In genomic region chr17:28718317-28718672, GRCh38 we compare ENCODE assay signal across 8 cellular contexts. TPM values are rescaled to one million over a fixed set of nuclear protein-coding genes. Genes with fewer than 3 reads are reported as not detected.
A peak's percentile ranks its signal among the peaks of the same experiment; 100 is the strongest.
DNase-seq lines count a peak whose midpoint lies in the region; ATAC-seq and TF ChIP-seq lines count a peak whose summit lies in the region.

No MANE protein-coding gene starts in this region.

- H3K36me3 ChIP-seq in hepatocyte (replicated peaks; ENCODE audit: insufficient read depth, low read depth) = no peaks in the 10 kb centered on the region

- peak overlapping the region; percentile 94 for H3K27ac ChIP-seq in hepatocyte

- H2AFZ ChIP-seq in hepatocyte = peak overlapping the region; percentile 70

- H3K4me1 Mint-ChIP-seq in activated CD8-positive, alpha-beta T cell treated with anti-CD3 and anti-CD28 coated beads for 36 hours (ENCODE audit: low read depth) = peaks cover 22% of the 10 kb centered on the region
- peaks cover 39% of the 10 kb centered on the region for H3K4me1 Mint-ChIP-seq in stimulated activated effector memory CD8-positive, alpha-beta T cell treated with anti-CD3 and anti-CD28 coated beads, Interleukin-12 subunit alpha, Interleukin-12 subunit beta, amount 100 ng/mL, for 72 hours

- H3K4me3 ChIP-seq in HFF-Myc (replicated peaks; ENCODE audit: low read depth, low read length) = peak overlapping the region; percentile 99
- H3K4me3 ChIP-seq in hepatocyte = peak overlapping the region; percentile 27

- WGBS in hepatocyte (ENCODE audit: low lambda C conversion rate, missing lambda C conversion rate) = 4% methylated on average over 8 of the region's 11 CpGs

- peaks cover 56% of the 10 kb centered on the region for H3K79me2 ChIP-seq in hepatocyte

- no peaks in the 10 kb centered on the region for H3K9me3 Mint-ChIP-seq in activated CD8-positive, alpha-beta T cell treated with anti-CD3 and anti-CD28 coated beads for 36 hours
- H3K9me3 Mint-ChIP-seq in stimulated activated effector memory CD8-positive, alpha-beta T cell treated with anti-CD3 and anti-CD28 coated beads, Interleukin-12 subunit alpha, Interleukin-12 subunit beta, amount 100 ng/mL, for 72 hours = no peaks in the 10 kb centered on the region

- no peaks in the 10 kb centered on the region for H3K9me2 ChIP-seq in hepatocyte (replicated peaks; ENCODE audit: insufficient read depth)

- no peaks in the 10 kb centered on the region for H3K27me3 ChIP-seq in hepatocyte

- peaks cover 34% of the 10 kb centered on the region for H3K4me1 ChIP-seq in hepatocyte (ENCODE audit: insufficient read depth)

- TF ChIP-seq POLR2A in erythroblast (IDR thresholded peaks at IDR 0.05; ENCODE audit: low read length) = no peak

- H3K36me3 Mint-ChIP-seq in activated CD8-positive, alpha-beta T cell treated with anti-CD3 and anti-CD28 coated beads for 36 hours (ENCODE audit: low read depth) = peaks cover 35% of the 10 kb centered on the region
- peaks cover 41% of the 10 kb centered on the region for H3K36me3 Mint-ChIP-seq in stimulated activated effector memory CD8-positive, alpha-beta T cell treated with anti-CD3 and anti-CD28 coated beads, Interleukin-12 subunit alpha, Interleukin-12 subunit beta, amount 100 ng/mL, for 72 hours

- intact Hi-C loops in activated CD8-positive, alpha-beta T cell treated with anti-CD3 and anti-CD28 coated beads for 36 hours (cut with micrococcal nuclease) = no loop called here

- ATAC-seq in activated CD8-positive, alpha-beta T cell treated with anti-CD3 and anti-CD28 coated beads for 36 hours = no peak
- no peak for ATAC-seq in stimulated activated effector memory CD8-positive, alpha-beta T cell treated with anti-CD3 and anti-CD28 coated beads, Interleukin-12 subunit alpha, Interleukin-12 subunit beta, amount 100 ng/mL, for 72 hours

- H3K4me2 ChIP-seq in hepatocyte = peak overlapping the region; percentile 88

- H3K4me3 Mint-ChIP-seq in activated CD8-positive, alpha-beta T cell treated with anti-CD3 and anti-CD28 coated beads for 36 hours = peak overlapping the region; percentile 71
- peak overlapping the region; percentile 99 for H3K4me3 Mint-ChIP-seq in stimulated activated effector memory CD8-positive, alpha-beta T cell treated with anti-CD3 and anti-CD28 coated beads, Interleukin-12 subunit alpha, Interleukin-12 subunit beta, amount 100 ng/mL, for 72 hours

- H4K20me1 ChIP-seq in hepatocyte (ENCODE audit: insufficient read depth, poor library complexity, severe bottlenecking) = peaks cover 36% of the 10 kb centered on the region

- CTCF ChIA-PET in activated CD8-positive, alpha-beta T cell treated with anti-CD3 and anti-CD28 coated beads for 36 hours (lab: Charles Lee) = no interaction called here

- POLR2A ChIA-PET in activated CD8-positive, alpha-beta T cell treated with anti-CD3 and anti-CD28 coated beads for 36 hours (lab: Charles Lee) = interaction anchor here (11.5 kb wide), 1 partner anchor 25 kb away, joined by 480 read pairs; the partner anchor contains the start of gene TRAF4

- no peak for TF ChIP-seq CTCF in HFF-Myc (IDR thresholded peaks at IDR 0.05; ENCODE audit: low read depth, low read length, missing control alignments)
- no peak for TF ChIP-seq CTCF in activated CD8-positive, alpha-beta T cell treated with anti-CD3 and anti-CD28 coated beads for 36 hours (IDR thresholded peaks at IDR 0.05)
- TF ChIP-seq CTCF in hepatocyte (IDR thresholded peaks at IDR 0.05; ENCODE audit: poor library complexity) = no peak

- peaks cover 14% of the 10 kb centered on the region for H3K27me3 Mint-ChIP-seq in activated CD8-positive, alpha-beta T cell treated with anti-CD3 and anti-CD28 coated beads for 36 hours

- H3K9me3 ChIP-seq in hepatocyte (ENCODE audit: low read depth) = no peaks in the 10 kb centered on the region

- DNase-seq in HFF-Myc (ENCODE audit: extremely low read depth, low read depth) = no peak
- DNase-seq in activated CD8-positive, alpha-beta T cell treated with anti-CD3 and anti-CD28 coated beads for 36 hours = no peak
- no peak for DNase-seq in hepatocyte (ENCODE audit: low spot score)
- DNase-seq in stimulated activated effector memory CD8-positive, alpha-beta T cell treated with anti-CD3 and anti-CD28 coated beads, Interleukin-12 subunit alpha, Interleukin-12 subunit beta, amount 100 ng/mL, for 72 hours (ENCODE audit: low spot score in 2 of 2) = no peak
- no peak for DNase-seq in AG08395 (ENCODE audit: low spot score)
- no peak for DNase-seq in NCI-H146 treated with DMSO at 0.1 percent for 48 hours (lab: John Stamatoyannopoulos, UW; ENCODE audit: unreplicated experiment)
- DNase-seq in NCI-H1105 (lab: John Stamatoyannopoulos, UW) = no peak
- DNase-seq in erythroblast (lab: John Stamatoyannopoulos, UW) = no peak

- peak overlapping the region; percentile 81 for H3K27ac Mint-ChIP-seq in activated CD8-positive, alpha-beta T cell treated with anti-CD3 and anti-CD28 coated beads for 36 hours
- H3K27ac Mint-ChIP-seq in stimulated activated effector memory CD8-positive, alpha-beta T cell treated with anti-CD3 and anti-CD28 coated beads, Interleukin-12 subunit alpha, Interleukin-12 subunit beta, amount 100 ng/mL, for 72 hours = no peak overlapping the region

RNA-seq across cellular contexts. Expression of gene RAB34, which starts 0.6 kb away (rescaled TPM):
- 10 to 100 TPM in 1 of 2 experiments, 1 to 10 TPM in 1; 9.8 to 14.4 TPM for total RNA-seq in activated CD8-positive, alpha-beta T cell treated with anti-CD3 and anti-CD28 coated beads for 36 hours
- total RNA-seq in hepatocyte = 160 and 184 TPM in 2 replicates
- 180 and 185 TPM in 2 replicates for polyA plus RNA-seq in hepatocyte

RNA-seq across cellular contexts. Expression of gene RPL23A, which starts 1.5 kb away (rescaled TPM):
- total RNA-seq in activated CD8-positive, alpha-beta T cell treated with anti-CD3 and anti-CD28 coated beads for 36 hours = 1,000 to 10,000 TPM; 2,633 to 2,644 TPM
- total RNA-seq in hepatocyte = 501 and 614 TPM in 2 replicates
- polyA plus RNA-seq in hepatocyte = 1,050 and 1,115 TPM in 2 replicates

RNA-seq across cellular contexts. Expression of gene PROCA1, which starts 6.6 kb away (rescaled TPM):
- 1 to 10 TPM; 5.0 to 5.1 TPM for total RNA-seq in activated CD8-positive, alpha-beta T cell treated with anti-CD3 and anti-CD28 coated beads for 36 hours
- 3.9 and 4.4 TPM in 2 replicates for total RNA-seq in hepatocyte
- polyA plus RNA-seq in hepatocyte = 1.1 and 1.8 TPM in 2 replicates

RNA-seq across cellular contexts. Expression of gene TLCD1, which starts 7.7 kb away (rescaled TPM):
- 1 to 10 TPM; 6.5 to 8.7 TPM for total RNA-seq in activated CD8-positive, alpha-beta T cell treated with anti-CD3 and anti-CD28 coated beads for 36 hours
- total RNA-seq in hepatocyte = 12.5 and 14.6 TPM in 2 replicates
- 23.4 and 26.6 TPM in 2 replicates for polyA plus RNA-seq in hepatocyte

RNA-seq across cellular contexts. Expression of gene NEK8, which starts 10.3 kb away (rescaled TPM):
- total RNA-seq in activated CD8-positive, alpha-beta T cell treated with anti-CD3 and anti-CD28 coated beads for 36 hours = 1 to 10 TPM; 3.6 to 3.9 TPM
- 3.3 and 5.5 TPM in 2 replicates for total RNA-seq in hepatocyte
- polyA plus RNA-seq in hepatocyte = 8.1 and 9.7 TPM in 2 replicates

Comparison
In these comparisons a context has a peak if more than half of its experiments do, and no peak if none do; other contexts are left out.
1. RNA of gene RAB34, which starts 0.6 kb away (total RNA-seq): 160 to 184 TPM in hepatocyte; 9.8 to 14.4 TPM in activated CD8-positive, alpha-beta T cell treated with anti-CD3 and anti-CD28 coated beads for 36 hours; every median in the first group is over 10 times any median in the second.